ENCODE assay signal across 24 cellular contexts in genomic region chr14:33774866-33775519, GRCh38.
"Had no signal": no experiment of that assay in that cellular context is flagged by ENCODE, and none has a peak within 500 bp of the region (broad histone marks: within the 10 kb centered on the region; RNA-seq: fewer than 3 reads in every experiment).

No MANE protein-coding gene starts in this region.

- H3K27ac Mint-ChIP-seq: activated B cell treated with CpG ODN at 0.5 μM for 24 hours; activated CD8-positive, alpha-beta T cell treated with anti-CD3 and anti-CD28 coated beads for 36 hours; activated naive CD4-positive, alpha-beta T cell treated with anti-CD3 and anti-CD28 coated beads for 36 hours; activated T-cell treated with anti-CD3 and anti-CD28 coated beads, Interleukin-2, amount 50 U/mL, for 24 hours; naive B cell; stimulated activated naive CD8-positive, alpha-beta T cell treated with anti-CD3 and anti-CD28 coated beads, Interleukin-15, amount 100 ng/mL, for 72 hours had no signal

- H3K4me1 Mint-ChIP-seq: activated B cell treated with CpG ODN at 0.5 μM for 24 hours; stimulated activated naive CD8-positive, alpha-beta T cell treated with anti-CD3 and anti-CD28 coated beads, Interleukin-15, amount 100 ng/mL, for 72 hours had no signal

- H3K36me3 Mint-ChIP-seq: naive B cell had no signal

- H3K4me3 ChIP-seq: coronary artery, esophagus muscularis mucosa, left ventricle myocardium inferior, mucosa of descending colon, ovary, psoas muscle, skin epidermis, suprapubic skin, transverse colon, vagina had no signal

- H3K9me3 ChIP-seq: esophagus muscularis mucosa, left ventricle myocardium inferior, mucosa of descending colon, ovary, psoas muscle, suprapubic skin, transverse colon, vagina had no signal

- DNase-seq: activated B cell treated with CpG ODN at 0.5 μM for 24 hours; activated CD4-positive, alpha-beta T cell treated with anti-CD3 and anti-CD28 coated beads for 48 hours; activated CD8-positive, alpha-beta T cell treated with anti-CD3 and anti-CD28 coated beads for 36 hours; activated naive CD4-positive, alpha-beta T cell treated with anti-CD3 and anti-CD28 coated beads for 36 hours; activated T-cell treated with anti-CD3 and anti-CD28 coated beads, Interleukin-2, amount 50 U/mL, for 24 hours; anterior cingulate cortex; brain microvascular endothelial cell; foreskin melanocyte; kidney glomerular epithelial cell; left ventricle myocardium inferior; mucosa of descending colon; naive B cell; ovary; psoas muscle; right cardiac atrium; stimulated activated CD4-positive, alpha-beta T cell treated with anti-CD3 and anti-CD28 coated beads, Interleukin-4, amount 100 ng/mL, for 1 hour; stimulated activated naive CD8-positive, alpha-beta T cell treated with anti-CD3 and anti-CD28 coated beads, Interleukin-15, amount 100 ng/mL, for 72 hours; transverse colon had no signal

- H3K27me3 ChIP-seq: brain microvascular endothelial cell, esophagus muscularis mucosa, ovary, suprapubic skin, transverse colon, vagina had no signal

- H3K9me3 Mint-ChIP-seq: activated B cell treated with CpG ODN at 0.5 μM for 24 hours; activated CD8-positive, alpha-beta T cell treated with anti-CD3 and anti-CD28 coated beads for 36 hours; activated naive CD4-positive, alpha-beta T cell treated with anti-CD3 and anti-CD28 coated beads for 36 hours; activated T-cell treated with anti-CD3 and anti-CD28 coated beads, Interleukin-2, amount 50 U/mL, for 24 hours; naive B cell; stimulated activated naive CD8-positive, alpha-beta T cell treated with anti-CD3 and anti-CD28 coated beads, Interleukin-15, amount 100 ng/mL, for 72 hours had no signal

- H3K36me3 ChIP-seq: brain microvascular endothelial cell, esophagus muscularis mucosa, left ventricle myocardium inferior, ovary, suprapubic skin, transverse colon, vagina had no signal

- ATAC-seq: activated CD8-positive, alpha-beta T cell treated with anti-CD3 and anti-CD28 coated beads for 36 hours; mucosa of descending colon; psoas muscle; stimulated activated naive CD8-positive, alpha-beta T cell treated with anti-CD3 and anti-CD28 coated beads, Interleukin-15, amount 100 ng/mL, for 72 hours had no signal

- H3K27ac ChIP-seq: brain microvascular endothelial cell, coronary artery, esophagus muscularis mucosa, left ventricle myocardium inferior, ovary, psoas muscle, skin epidermis, suprapubic skin, transverse colon, vagina had no signal

- FAIRE-seq: TTC549 had no signal

- H3K4me3 Mint-ChIP-seq: activated B cell treated with CpG ODN at 0.5 μM for 24 hours; activated CD8-positive, alpha-beta T cell treated with anti-CD3 and anti-CD28 coated beads for 36 hours; activated naive CD4-positive, alpha-beta T cell treated with anti-CD3 and anti-CD28 coated beads for 36 hours; activated T-cell treated with anti-CD3 and anti-CD28 coated beads, Interleukin-2, amount 50 U/mL, for 24 hours; stimulated activated naive CD8-positive, alpha-beta T cell treated with anti-CD3 and anti-CD28 coated beads, Interleukin-15, amount 100 ng/mL, for 72 hours had no signal

- H3K27me3 Mint-ChIP-seq: activated B cell treated with CpG ODN at 0.5 μM for 24 hours; activated CD8-positive, alpha-beta T cell treated with anti-CD3 and anti-CD28 coated beads for 36 hours; stimulated activated naive CD8-positive, alpha-beta T cell treated with anti-CD3 and anti-CD28 coated beads, Interleukin-15, amount 100 ng/mL, for 72 hours had no signal

- H3K4me1 ChIP-seq: left ventricle myocardium inferior, psoas muscle, transverse colon, vagina had no signal
